Comparison of ENCODE assay signal across 1 cellular context in genomic region chr2:143344780-143345179, GRCh38.
TF ChIP-seq lines count a peak whose summit lies in the region.

No MANE protein-coding gene starts in this region.

TF ChIP-seq in H1, 55 proteins besides CTCF, POLR2A, EP300 and RAD21 (continued from another document):
- no peak for TF ChIP-seq ATF3 (IDR thresholded peaks at IDR 0.05; ENCODE audit: insufficient read depth, low read depth, low read length)
TF ChIP-seq in H1: peak in this region for 0.
